Comparison of ENCODE assay signal across 8 cellular contexts in genomic region chrX:15882704-15883539, GRCh38. TPM values are rescaled to one million over a fixed set of nuclear protein-coding genes. Genes with fewer than 3 reads are reported as not detected.
DNase-seq lines count a peak whose midpoint lies in the region; ATAC-seq lines count a peak whose summit lies in the region.
"Had no signal": no experiment of that assay in that cellular context is flagged by ENCODE, and none has a peak within 500 bp of the region (broad histone marks: within the 10 kb centered on the region; RNA-seq: fewer than 3 reads in every experiment).

No MANE protein-coding gene starts in this region.

- in situ Hi-C loops in SK-MEL-5 (cut with HindIII; ENCODE audit: low pct_unique_long_range_greater_than_20kb, low sequenced_read_pairs): no loop called here

- DNase-seq in SK-MEL-5 (ENCODE audit: low read depth, low spot score) (peak; percentile 94), renal cortical epithelial cell (ENCODE audit: low read depth) (peak; percentile 53), NCI-H2227 (lab: John Stamatoyannopoulos, UW; ENCODE audit: unreplicated experiment) (no peak)
- no peak for DNase-seq in activated T-cell treated with anti-CD3 and anti-CD28 coated beads, Interleukin-2, amount 50 U/mL, for 24 hours
- DNase-seq in activated naive CD4-positive, alpha-beta T cell treated with anti-CD3 and anti-CD28 coated beads, Interleukin-2, amount 50 U/mL, for 16 hours: no peak
- DNase-seq: SHP77 had no signal

- peaks cover 5% of the 10 kb centered on the region for H3K36me3 Mint-ChIP-seq in activated T-cell treated with anti-CD3 and anti-CD28 coated beads, Interleukin-2, amount 50 U/mL, for 24 hours (ENCODE audit: low read depth)

- ATAC-seq in GM19328 (IDR thresholded peaks at IDR 0.05; ENCODE audit: unreplicated experiment) (peak; percentile 72), HG03039 (IDR thresholded peaks at IDR 0.05; ENCODE audit: unreplicated experiment) (peak; percentile 56)

- no peak overlapping the region for H3K4me3 Mint-ChIP-seq in activated T-cell treated with anti-CD3 and anti-CD28 coated beads, Interleukin-2, amount 50 U/mL, for 24 hours

- peaks cover 14% of the 10 kb centered on the region for H3K9me3 Mint-ChIP-seq in activated T-cell treated with anti-CD3 and anti-CD28 coated beads, Interleukin-2, amount 50 U/mL, for 24 hours

- peaks cover 70% of the 10 kb centered on the region for H3K27me3 Mint-ChIP-seq in activated T-cell treated with anti-CD3 and anti-CD28 coated beads, Interleukin-2, amount 50 U/mL, for 24 hours

- no peak overlapping the region for H3K27ac Mint-ChIP-seq in activated T-cell treated with anti-CD3 and anti-CD28 coated beads, Interleukin-2, amount 50 U/mL, for 24 hours

- peaks cover 19% of the 10 kb centered on the region for H3K4me1 Mint-ChIP-seq in activated T-cell treated with anti-CD3 and anti-CD28 coated beads, Interleukin-2, amount 50 U/mL, for 24 hours (ENCODE audit: low read depth)

RNA-seq across cellular contexts. Expression of gene AP1S2, which starts 28.3 kb away (rescaled TPM):
- total RNA-seq in SK-MEL-5 (2014; rRNA removed; shearing (Covaris generic)): 718 and 802 TPM in 2 replicates
- 346 and 394 TPM in 2 replicates for polyA plus RNA-seq in SK-MEL-5 (2015; cell fraction: cytosol; rRNA removed)
- 303 and 342 TPM in 2 replicates for polyA plus RNA-seq in SK-MEL-5 (2015; cell fraction: nucleus; rRNA removed)
- total RNA-seq in renal cortical epithelial cell: 65.3 and 78.3 TPM in 2 replicates

Comparison
In these comparisons a context has a peak if more than half of its experiments do, and no peak if none do; other contexts are left out.
1. DNase-seq: peak in SK-MEL-5 (single experiment) and renal cortical epithelial cell (single experiment); none in activated T-cell treated with anti-CD3 and anti-CD28 coated beads, Interleukin-2, amount 50 U/mL, for 24 hours (single experiment), activated naive CD4-positive, alpha-beta T cell treated with anti-CD3 and anti-CD28 coated beads, Interleukin-2, amount 50 U/mL, for 16 hours (single experiment) and NCI-H2227 (single experiment).